In genomic region chr19:43462887-43463380, GRCh38 we compare ENCODE assay signal across 8 cellular contexts. TPM values are rescaled to one million over a fixed set of nuclear protein-coding genes. Genes with fewer than 3 reads are reported as not detected.
DNase-seq lines count a peak whose midpoint lies in the region; ATAC-seq and TF ChIP-seq lines count a peak whose summit lies in the region.

No MANE protein-coding gene starts in this region.

- H3K27ac Mint-ChIP-seq in activated CD4-positive, alpha-beta T cell treated with anti-CD3 and anti-CD28 coated beads, Interleukin-2, amount 10 ng/mL, durations not matched to agents 24 days and 14 days, result peak overlapping the region; percentile 93
- peak overlapping the region; percentile 17 to 80 for H3K27ac Mint-ChIP-seq in activated naive CD4-positive, alpha-beta T cell treated with anti-CD3 and anti-CD28 coated beads, Interleukin-2, amount 50 U/mL, for 72 hours
- peak overlapping the region; percentile 48 to 99 (median 98) for H3K27ac Mint-ChIP-seq in immature natural killer cell

- peaks cover 34% of the 10 kb centered on the region for H3K4me1 Mint-ChIP-seq in activated CD4-positive, alpha-beta T cell treated with anti-CD3 and anti-CD28 coated beads, Interleukin-2, amount 10 ng/mL, durations not matched to agents 24 days and 14 days
- H3K4me1 Mint-ChIP-seq in immature natural killer cell, result peaks cover 20 to 26% of the 10 kb centered on the region in 2 donors

- H3K9me3 Mint-ChIP-seq in activated CD4-positive, alpha-beta T cell treated with anti-CD3 and anti-CD28 coated beads, Interleukin-2, amount 10 ng/mL, durations not matched to agents 24 days and 14 days, result no peaks in the 10 kb centered on the region
- no peaks in the 10 kb centered on the region for H3K9me3 Mint-ChIP-seq in activated naive CD4-positive, alpha-beta T cell treated with anti-CD3 and anti-CD28 coated beads, Interleukin-2, amount 50 U/mL, for 72 hours
- no peaks in the 10 kb centered on the region for H3K9me3 Mint-ChIP-seq in immature natural killer cell

- intact Hi-C loops in activated CD4-positive, alpha-beta T cell treated with anti-CD3 and anti-CD28 coated beads, Interleukin-2, amount 10 ng/mL, durations not matched to agents 24 days and 14 days (cut with micrococcal nuclease), result loop anchor here (1.0 to 10.0 kb wide), 4 partner anchors 41 to 292 kb away; partner anchors contain the start of genes PHLDB3, PINLYP, SMG9 and XRCC1

- no peaks in the 10 kb centered on the region for H3K27me3 Mint-ChIP-seq in activated CD4-positive, alpha-beta T cell treated with anti-CD3 and anti-CD28 coated beads, Interleukin-2, amount 10 ng/mL, durations not matched to agents 24 days and 14 days
- peaks cover 5 to 6% (median 6%) of the 10 kb centered on the region in 3 donors for H3K27me3 Mint-ChIP-seq in immature natural killer cell (ENCODE audit: low read depth in 3 of 3)

- no peak for ATAC-seq in activated naive CD4-positive, alpha-beta T cell treated with anti-CD3 and anti-CD28 coated beads, Interleukin-2, amount 50 U/mL, for 72 hours
- no peak for ATAC-seq in foreskin keratinocyte

- H3K27me3 ChIP-seq in subcutaneous abdominal adipose tissue (ENCODE audit: control insufficient read depth in 5 of 5, insufficient read depth in 4 of 5, low read length in 5 of 5) (peaks cover 0 to 9% (median 6%) of the 10 kb centered on the region in 5 donors), foreskin keratinocyte (no peaks in the 10 kb centered on the region)

- DNase-seq in activated CD4-positive, alpha-beta T cell treated with anti-CD3 and anti-CD28 coated beads, Interleukin-2, amount 10 ng/mL, durations not matched to agents 24 days and 14 days, result no peak
- DNase-seq in activated CD4-positive, alpha-beta T cell treated with anti-CD3 and anti-CD28 coated beads, Interleukin-2, amount 50 U/mL, for 48 hours, result no peak
- no peak for DNase-seq in activated naive CD4-positive, alpha-beta T cell treated with anti-CD3 and anti-CD28 coated beads, Interleukin-2, amount 50 U/mL, for 72 hours (ENCODE audit: low spot score in 2 of 2)
- no peak for DNase-seq in immature natural killer cell
- no peak for DNase-seq in NCI-H748 treated with DMSO at 0.1 percent for 48 hours (lab: John Stamatoyannopoulos, UW)
- no peak for DNase-seq in NCI-H1417 treated with DMSO at 0.1 percent for 48 hours (lab: John Stamatoyannopoulos, UW)
- no peak for DNase-seq in foreskin keratinocyte

- H3K9me3 ChIP-seq in subcutaneous abdominal adipose tissue (ENCODE audit: control insufficient read depth in 5 of 5, low read length in 5 of 5), result no peaks in the 10 kb centered on the region

- no peak for TF ChIP-seq CTCF in foreskin keratinocyte (conservative IDR thresholded peaks at IDR 0.05)

- peak overlapping the region in 3 of 5 donors; percentile 41 to 59 (median 48) for H3K9ac ChIP-seq in subcutaneous abdominal adipose tissue (ENCODE audit: low read length in 5 of 5)

- H3K36me3 Mint-ChIP-seq in activated CD4-positive, alpha-beta T cell treated with anti-CD3 and anti-CD28 coated beads, Interleukin-2, amount 10 ng/mL, durations not matched to agents 24 days and 14 days (ENCODE audit: low read depth), result peaks cover 1% of the 10 kb centered on the region
- H3K36me3 Mint-ChIP-seq in activated naive CD4-positive, alpha-beta T cell treated with anti-CD3 and anti-CD28 coated beads, Interleukin-2, amount 50 U/mL, for 72 hours, result peaks cover 0 to 6% of the 10 kb centered on the region in 2 donors
- no peaks in the 10 kb centered on the region for H3K36me3 Mint-ChIP-seq in immature natural killer cell

- peak overlapping the region in 4 of 5 donors; percentile 70 to 85 (median 75) for H3K4me3 ChIP-seq in subcutaneous abdominal adipose tissue (ENCODE audit: low read depth in 1 of 5, low read length in 5 of 5)

- peak overlapping the region; percentile 92 for H3K4me3 Mint-ChIP-seq in activated CD4-positive, alpha-beta T cell treated with anti-CD3 and anti-CD28 coated beads, Interleukin-2, amount 10 ng/mL, durations not matched to agents 24 days and 14 days
- H3K4me3 Mint-ChIP-seq in immature natural killer cell, result peak overlapping the region; percentile 92 to 98 (median 96)

- no peaks in the 10 kb centered on the region for H3K36me3 ChIP-seq in subcutaneous abdominal adipose tissue (ENCODE audit: control insufficient read depth in 5 of 5, insufficient read depth in 5 of 5, low read length in 5 of 5)

- H3K27ac ChIP-seq in subcutaneous abdominal adipose tissue (ENCODE audit: low read depth, low read length), result no peak overlapping the region
- H3K27ac ChIP-seq in foreskin keratinocyte, result no peak overlapping the region

- H3K4me1 ChIP-seq in subcutaneous abdominal adipose tissue (ENCODE audit: control insufficient read depth in 5 of 5, insufficient read depth in 5 of 5, low read length in 5 of 5) (peaks cover 0 to 25% (median 21%) of the 10 kb centered on the region in 5 donors), foreskin keratinocyte (peaks cover 12% of the 10 kb centered on the region)

RNA-seq across cellular contexts. Expression of gene LYPD3, which starts 2.5 kb away (rescaled TPM):
- 3.6 and 4.1 TPM in 2 replicates for total RNA-seq in activated CD4-positive, alpha-beta T cell treated with anti-CD3 and anti-CD28 coated beads, Interleukin-2, amount 10 ng/mL, durations not matched to agents 24 days and 14 days
- total RNA-seq in activated naive CD4-positive, alpha-beta T cell treated with anti-CD3 and anti-CD28 coated beads, Interleukin-2, amount 50 U/mL, for 72 hours, result 1 to 10 TPM; 3.0 to 7.1 TPM
- polyA plus RNA-seq in immature natural killer cell (1 to 10 TPM; 1.3 to 2.4 (median 1.4) TPM), foreskin keratinocyte (31.8 and 43.1 TPM in 2 replicates)
- total RNA-seq in foreskin keratinocyte, result 16.3 and 18.0 TPM in 2 replicates

RNA-seq across cellular contexts. Expression of gene PHLDB3, which starts 41.6 kb away (rescaled TPM):
- total RNA-seq in activated CD4-positive, alpha-beta T cell treated with anti-CD3 and anti-CD28 coated beads, Interleukin-2, amount 10 ng/mL, durations not matched to agents 24 days and 14 days, result 26.3 and 26.7 TPM in 2 replicates
- 10 to 100 TPM; 23.1 to 27.3 TPM for total RNA-seq in activated naive CD4-positive, alpha-beta T cell treated with anti-CD3 and anti-CD28 coated beads, Interleukin-2, amount 50 U/mL, for 72 hours
- polyA plus RNA-seq in immature natural killer cell, result 1 to 10 TPM in 2 of 3 donors, under 1 TPM in 1; 0.51 to 3.2 (median 1.3) TPM
- total RNA-seq in foreskin keratinocyte, result 14.8 and 15.4 TPM in 2 replicates
- 9.8 and 11.2 TPM in 2 replicates for polyA plus RNA-seq in foreskin keratinocyte

RNA-seq across cellular contexts. Expression of gene TEX101, which starts 48.2 kb away (rescaled TPM):
- total RNA-seq in activated CD4-positive, alpha-beta T cell treated with anti-CD3 and anti-CD28 coated beads, Interleukin-2, amount 10 ng/mL, durations not matched to agents 24 days and 14 days, result not detected in 2 replicates
- total RNA-seq in activated naive CD4-positive, alpha-beta T cell treated with anti-CD3 and anti-CD28 coated beads, Interleukin-2, amount 50 U/mL, for 72 hours, result not detected
- polyA plus RNA-seq in immature natural killer cell (not detected), foreskin keratinocyte (not detected in 2 replicates)
- not detected in 2 replicates for total RNA-seq in foreskin keratinocyte

Comparison
In these comparisons a context has a peak if more than half of its experiments do, and no peak if none do; other contexts are left out.
1. H3K27ac Mint-ChIP-seq: peak in every context shown above with its lines; median percentile 98 in immature natural killer cell; 93 in activated CD4-positive, alpha-beta T cell treated with anti-CD3 and anti-CD28 coated beads, Interleukin-2, amount 10 ng/mL, durations not matched to agents 24 days and 14 days; 48 in activated naive CD4-positive, alpha-beta T cell treated with anti-CD3 and anti-CD28 coated beads, Interleukin-2, amount 50 U/mL, for 72 hours.